In the genomic region with DNA sequence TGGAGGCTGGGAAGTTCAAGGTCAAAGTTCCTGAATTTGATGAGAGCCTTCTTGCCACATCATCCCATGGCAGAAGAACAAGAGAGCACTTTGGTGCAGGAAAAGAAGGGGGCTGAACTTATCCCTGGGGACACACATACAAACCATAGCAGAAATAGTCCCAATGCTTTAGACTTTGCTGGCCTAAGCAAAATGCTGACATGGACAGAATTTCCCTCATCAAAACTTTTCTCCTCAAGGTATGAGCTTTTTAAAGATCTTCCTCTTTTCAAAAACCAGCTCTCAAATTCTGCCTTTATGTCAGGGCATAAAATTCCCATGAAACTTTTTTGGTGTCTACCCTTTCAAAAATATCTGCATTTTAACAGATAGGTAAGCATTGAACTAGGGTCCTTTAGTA, we compare ENCODE assay signal across 34 cellular contexts.
DNase-seq lines count a peak whose midpoint lies in the region; ATAC-seq, FAIRE-seq and TF ChIP-seq lines count a peak whose summit lies in the region.
"Had no signal": no experiment of that assay in that cellular context is flagged by ENCODE, and none has a peak within 500 bp of the region (broad histone marks: within the 10 kb centered on the region; RNA-seq: fewer than 3 reads in every experiment).

No MANE protein-coding gene starts in this region.

- no peak overlapping the region for H2AK9ac ChIP-seq in IMR-90 (replicated peaks; ENCODE audit: low read depth, low read length, poor library complexity)

- H2BK5ac ChIP-seq in IMR-90 (ENCODE audit: low read depth, low read length, poor library complexity, severe bottlenecking) = no peak overlapping the region

- H3K18ac ChIP-seq in IMR-90 (ENCODE audit: low read depth, low read length) = no peak overlapping the region

- no peak for DNase-seq in HepG2 (ENCODE audit: low spot score)
- DNase-seq in right lobe of liver = no peak
- DNase-seq in A549 (ENCODE audit: low read depth in 1 of 2, low spot score in 1 of 2) = no peak
- DNase-seq in IMR-90 = no peak
- peak; percentile 3 for DNase-seq in RPMI8226
- no peak for DNase-seq in pancreas
- no peak for DNase-seq in NCI-H2029 (lab: John Stamatoyannopoulos, UW)
- DNase-seq: 8988T; ACHN; AML-193; BE2C; C1 segment of cervical spinal cord; Caco-2; Calu3; CD4-positive, alpha-beta memory T cell; CD4-positive, alpha-beta T cell; CD4-positive, CD25-positive, alpha-beta regulatory T cell; CD8-positive, alpha-beta memory T cell; CD8-positive, alpha-beta T cell; COR-L47; DMS 273 treated with DMSO at 0.1 percent for 48 hours; DMS153; DMS53; DMS79; DMS79 treated with DMSO at 0.1 percent for 48 hours; DND-41; EL had no signal

- H4K5ac ChIP-seq in IMR-90 (ENCODE audit: low read depth, low read length) = no peak overlapping the region

- no peak for TF ChIP-seq EP300 in HepG2 (IDR thresholded peaks at IDR 0.05; ENCODE audit: low read depth in 2 of 2, low read length in 2 of 2)
- TF ChIP-seq EP300 in HepG2 (CRISPR knock-in tag; IDR thresholded peaks at IDR 0.05; ENCODE audit: borderline replicate concordance) = no peak
- no peak for TF ChIP-seq EP300 in A549 (IDR thresholded peaks at IDR 0.05)

- in situ Hi-C loops in HepG2 (cut with HindIII; ENCODE audit: extremely low pct_ligation_motif_present, low pct_unique_long_range_greater_than_20kb) = no loop called here
- in situ Hi-C loops in IMR-90 (cut with MboI; ENCODE audit: low sequenced_read_pairs) = no loop called here

- no peak overlapping the region for H3K56ac ChIP-seq in IMR-90 (ENCODE audit: extremely low read depth, insufficient read depth, low read length)

- H2BK15ac ChIP-seq in IMR-90 (ENCODE audit: low read depth, low read length) = no peak overlapping the region

- H3K4me3 ChIP-seq in HepG2 (replicated peaks in 1 of 3; ENCODE audit: insufficient read depth in 1 of 3, low read depth in 2 of 3, low read length in 3 of 3) (no peak overlapping the region), right lobe of liver (no peak overlapping the region), A549 (no peak overlapping the region), IMR-90 (ENCODE audit: insufficient read depth, low read depth, low read length) (no peak overlapping the region), pancreas (no peak overlapping the region)
- H3K4me3 ChIP-seq: BLaER1; BLaER1 treated with 17β-estradiol and CSF1 and Interleukin-3, amounts not matched to agents 10 nM and 100 nM had no signal

- no peak for TF ChIP-seq RAD21 in HepG2 (CRISPR knock-in tag; IDR thresholded peaks at IDR 0.05)
- TF ChIP-seq RAD21 in A549 (conservative IDR thresholded peaks at IDR 0.05 in 1 of 2, IDR thresholded peaks at IDR 0.05 in 1 of 2) = no peak
- no peak for TF ChIP-seq RAD21 in IMR-90 (IDR thresholded peaks at IDR 0.05; ENCODE audit: low read length)

- FAIRE-seq in HepG2 (lab: Jason Lieb, UNC) = no peak
- no peak for FAIRE-seq in A549 (lab: Jason Lieb, UNC)
- FAIRE-seq in pancreas (lab: Jason Lieb, UNC) = no peak
- FAIRE-seq: A204.1, D721Med had no signal

- H3K23ac ChIP-seq in IMR-90 (ENCODE audit: low read depth, low read length) = no peak overlapping the region

- H3K27ac ChIP-seq in HepG2 (ENCODE audit: extremely low read length, insufficient read depth, low read length) (no peak overlapping the region), right lobe of liver (no peak overlapping the region), A549 (no peak overlapping the region), IMR-90 (ENCODE audit: insufficient read depth, low read length) (no peak overlapping the region), pancreas (no peak overlapping the region)
- H3K27ac ChIP-seq: 22Rv1; BLaER1; BLaER1 treated with 17β-estradiol and CSF1 and Interleukin-3, amounts not matched to agents 10 nM and 100 nM; C4-2B had no signal

- no peaks in the 10 kb centered on the region for H3K36me3 ChIP-seq in HepG2 (replicated peaks in 1 of 2; ENCODE audit: control insufficient read depth in 1 of 2, insufficient read depth in 2 of 2, low read length in 2 of 2)
- H3K36me3 ChIP-seq in right lobe of liver = no peaks in the 10 kb centered on the region
- H3K36me3 ChIP-seq in IMR-90 (ENCODE audit: control insufficient read depth, insufficient read depth, low read length) = no peaks in the 10 kb centered on the region
- H3K36me3 ChIP-seq in pancreas = no peaks in the 10 kb centered on the region
- H3K36me3 ChIP-seq: BE2C; BLaER1; BLaER1 treated with 17β-estradiol and CSF1 and Interleukin-3, amounts not matched to agents 10 nM and 100 nM had no signal

- H4K8ac ChIP-seq in IMR-90 (ENCODE audit: low read depth in 2 of 2, low read length in 2 of 2) = no peak overlapping the region

- H3K9ac ChIP-seq in HepG2 (ENCODE audit: insufficient read depth, low read depth, low read length) (no peak overlapping the region), IMR-90 (ENCODE audit: low read depth, low read length) (no peak overlapping the region)
- H3K9ac ChIP-seq: BLaER1; BLaER1 treated with 17β-estradiol and CSF1 and Interleukin-3, amounts not matched to agents 10 nM and 100 nM had no signal

- H2AFZ ChIP-seq in HepG2 (ENCODE audit: low read length) (no peak overlapping the region), IMR-90 (replicated peaks; ENCODE audit: low read length, poor library complexity) (no peak overlapping the region)

- TF ChIP-seq POLR2A in HepG2 (IDR thresholded peaks at IDR 0.05; ENCODE audit: insufficient read depth in 1 of 2, low read depth in 2 of 2, low read length in 2 of 2) = no peak
- no peak for TF ChIP-seq POLR2A in right lobe of liver (IDR thresholded peaks at IDR 0.05)
- no peak for TF ChIP-seq POLR2A in A549 (IDR thresholded peaks at IDR 0.05; ENCODE audit: low read length)
- TF ChIP-seq POLR2A in IMR-90 (IDR thresholded peaks at IDR 0.05; ENCODE audit: low read depth, low read length) = no peak

- POLR2A ChIA-PET in HepG2 (lab: Yijun Ruan, JAX) (no interaction called here), A549 (lab: Yijun Ruan, JAX) (interaction anchor here (0.6 kb wide), 1 partner anchor 272 kb away, joined by 4 read pairs; no protein-coding TSS in a partner anchor), IMR-90 (lab: Charles Lee; ENCODE audit: unreplicated experiment) (interaction anchor here (0.6 kb wide), 1 partner anchor 13 kb away, joined by 3 read pairs; no protein-coding TSS in a partner anchor)

- TF ChIP-seq CTCF in HepG2 (CRISPR knock-in tag; IDR thresholded peaks at IDR 0.05) (no peak), right lobe of liver (IDR thresholded peaks at IDR 0.05) (no peak), A549 (IDR thresholded peaks at IDR 0.05) (no peak), IMR-90 (conservative IDR thresholded peaks at IDR 0.05; ENCODE audit: low read depth, low read length) (no peak), pancreas (IDR thresholded peaks at IDR 0.05) (no peak)

- dilution Hi-C loops in IMR-90 (cut with HindIII; ENCODE audit: low sequenced_read_pairs, unreplicated experiment) = no loop called here

- H3K4me1 ChIP-seq in HepG2 (ENCODE audit: insufficient read depth, low read length) = no peaks in the 10 kb centered on the region
- no peaks in the 10 kb centered on the region for H3K4me1 ChIP-seq in right lobe of liver
- H3K4me1 ChIP-seq in A549 = no peaks in the 10 kb centered on the region
- H3K4me1 ChIP-seq in IMR-90 (ENCODE audit: control insufficient read depth, insufficient read depth, low read length) = no peaks in the 10 kb centered on the region
- H3K4me1 ChIP-seq in pancreas = no peaks in the 10 kb centered on the region
- H3K4me1 ChIP-seq: BE2C, BLaER1, Caco-2 had no signal

- no peak overlapping the region for H2AK5ac ChIP-seq in IMR-90 (ENCODE audit: low read depth, low read length)

- ATAC-seq in HepG2 (no peak), right lobe of liver (no peak), A549 (no peak), IMR-90 (ENCODE audit: low read depth) (no peak), pancreas (no peak), GM21786 (IDR thresholded peaks at IDR 0.05; ENCODE audit: unreplicated experiment) (no peak)
- ATAC-seq: CD8-positive, alpha-beta T cell had no signal

- H3K9me3 ChIP-seq in HepG2 (ENCODE audit: low read length) (peaks cover 46% of the 10 kb centered on the region), right lobe of liver (no peaks in the 10 kb centered on the region), A549 (no peaks in the 10 kb centered on the region; the same call in 2 of the 3 replicates), IMR-90 (ENCODE audit: control insufficient read depth, insufficient read depth, low read length) (peaks cover 15% of the 10 kb centered on the region), pancreas (no peaks in the 10 kb centered on the region)
- H3K9me3 ChIP-seq: BE2C, BLaER1, Caco-2 had no signal

- no peaks in the 10 kb centered on the region for H3K79me1 ChIP-seq in IMR-90 (ENCODE audit: low read depth in 1 of 2, low read length in 2 of 2)

- no peaks in the 10 kb centered on the region for H3K9me1 ChIP-seq in IMR-90 (ENCODE audit: insufficient read depth, low read length)

- CTCF ChIA-PET in HepG2 (lab: Yijun Ruan, JAX; ENCODE audit: low intra/inter-chr PET ratio, low total read pairs) = no interaction called here
- CTCF ChIA-PET in A549 (lab: Yijun Ruan, JAX) = no interaction called here
- CTCF ChIA-PET in IMR-90 (lab: Yijun Ruan, JAX) = no interaction called here

- H3K4ac ChIP-seq in IMR-90 (ENCODE audit: low read depth, low read length) = no peak overlapping the region

- H3K4me2 ChIP-seq in HepG2 (ENCODE audit: low read depth, low read length) = no peak overlapping the region
- no peak overlapping the region for H3K4me2 ChIP-seq in A549
- no peak overlapping the region for H3K4me2 ChIP-seq in IMR-90 (ENCODE audit: low read depth, low read length)
- H3K4me2 ChIP-seq: BLaER1; BLaER1 treated with 17β-estradiol and CSF1 and Interleukin-3, amounts not matched to agents 10 nM and 100 nM had no signal

- H3K27me3 ChIP-seq in HepG2 (ENCODE audit: control insufficient read depth in 1 of 2, insufficient read depth in 2 of 2, low read length in 2 of 2) (no peaks in the 10 kb centered on the region), right lobe of liver (no peaks in the 10 kb centered on the region), IMR-90 (ENCODE audit: control insufficient read depth, insufficient read depth, low read length) (no peaks in the 10 kb centered on the region), pancreas (no peaks in the 10 kb centered on the region)
- H3K27me3 ChIP-seq: BE2C; BLaER1; BLaER1 treated with 17β-estradiol and CSF1 and Interleukin-3, amounts not matched to agents 10 nM and 100 nM had no signal

- BruUV-seq in HepG2 (replicated peaks; lab: Mats Ljungman, UMichigan) = no TSS peak
- no TSS peak for BruUV-seq in IMR-90 (replicated peaks; lab: Mats Ljungman, UMichigan)

- no peak overlapping the region for H4K91ac ChIP-seq in IMR-90 (ENCODE audit: insufficient read depth, low read depth, low read length)

- H3K14ac ChIP-seq in IMR-90 (replicated peaks; ENCODE audit: low read depth, low read length) = no peak overlapping the region

- H2BK120ac ChIP-seq in IMR-90 (ENCODE audit: low read depth, low read length) = no peak overlapping the region

- H2BK20ac ChIP-seq in IMR-90 (ENCODE audit: low read depth, low read length) = no peak overlapping the region

- no peaks in the 10 kb centered on the region for H3K79me2 ChIP-seq in HepG2 (ENCODE audit: insufficient read depth, low read length)

- no peaks in the 10 kb centered on the region for H4K20me1 ChIP-seq in HepG2 (ENCODE audit: insufficient read depth, low read length)
- H4K20me1 ChIP-seq in IMR-90 (ENCODE audit: insufficient read depth, low read length) = no peaks in the 10 kb centered on the region
- H4K20me1 ChIP-seq: BLaER1; BLaER1 treated with 17β-estradiol and CSF1 and Interleukin-3, amounts not matched to agents 10 nM and 100 nM had no signal

- intact Hi-C loops in HepG2 (cut with micrococcal nuclease; ENCODE audit: unreplicated experiment) (no loop called here), right lobe of liver (cut with DNase I) (no loop called here), IMR-90 (cut with micrococcal nuclease) (no loop called here), pancreas (cut with DNase I) (no loop called here)

Comparison
In these comparisons a context has a peak if more than half of its experiments do, and no peak if none do; other contexts are left out.
1. Of the 38 proteins assayed by ChIP-seq in both HepG2 and A549: peak only in HepG2: none; only in A549: none; in both: MAFK; in neither: 37.